9 cellular contexts compared by ENCODE assay signal in genomic region chr3:131216801-131217200, GRCh38.
DNase-seq lines count a peak whose midpoint lies in the region; ATAC-seq and TF ChIP-seq lines count a peak whose summit lies in the region.
"Had no signal": no experiment of that assay in that cellular context is flagged by ENCODE, and none has a peak within 500 bp of the region (broad histone marks: within the 10 kb centered on the region; RNA-seq: fewer than 3 reads in every experiment).

No MANE protein-coding gene starts in this region.

- H3K4me3 Mint-ChIP-seq in glutamatergic neuron (ENCODE audit: unreplicated experiment), result no peak overlapping the region

- H3K4me3 ChIP-seq in NT2/D1 (ENCODE audit: insufficient read length, low read depth) (no peak overlapping the region), osteoblast (ENCODE audit: insufficient read depth, low read length) (no peak overlapping the region)
- H3K4me3 ChIP-seq in effector memory CD4-positive, alpha-beta T cell (ENCODE audit: insufficient read depth, low read depth, low read length, poor library complexity, severe bottlenecking), result no peak overlapping the region

- TF ChIP-seq CTCF in osteoblast (IDR thresholded peaks at IDR 0.05; ENCODE audit: extremely low read depth, low read depth, low read length) (peak; percentile 6), glutamatergic neuron (IDR thresholded peaks at IDR 0.05; ENCODE audit: partially characterized antibody, unreplicated experiment) (no peak)

- H3K4me1 Mint-ChIP-seq in glutamatergic neuron (ENCODE audit: low read depth, unreplicated experiment), result peaks cover 9% of the 10 kb centered on the region

- H3K9me3 ChIP-seq in NT2/D1 (ENCODE audit: insufficient read depth, low read length) (no peaks in the 10 kb centered on the region), osteoblast (ENCODE audit: low read depth, low read length) (no peaks in the 10 kb centered on the region)
- H3K9me3 ChIP-seq in effector memory CD4-positive, alpha-beta T cell (ENCODE audit: control insufficient read depth, low read length), result no peaks in the 10 kb centered on the region

- no peak overlapping the region for H2AFZ ChIP-seq in osteoblast (ENCODE audit: low read length)

- H3K27me3 Mint-ChIP-seq in glutamatergic neuron (ENCODE audit: unreplicated experiment), result peaks cover 3% of the 10 kb centered on the region

- H3K9ac ChIP-seq in NT2/D1 (ENCODE audit: insufficient read length, low read depth), result no peak overlapping the region

- H3K27ac ChIP-seq in epithelial cell of prostate (peak overlapping the region; percentile 75), osteoblast (ENCODE audit: low read depth, low read length) (peak overlapping the region; percentile 27)
- H3K27ac ChIP-seq in effector memory CD4-positive, alpha-beta T cell (ENCODE audit: insufficient read depth, low read length, poor library complexity, severe bottlenecking), result no peak overlapping the region

- no peaks in the 10 kb centered on the region for H4K20me1 ChIP-seq in osteoblast (ENCODE audit: insufficient read depth, low read length)

- H3K79me2 ChIP-seq in osteoblast (ENCODE audit: insufficient read depth, low read length), result no peaks in the 10 kb centered on the region

- H3K36me3 Mint-ChIP-seq in glutamatergic neuron (ENCODE audit: unreplicated experiment), result peaks cover 4% of the 10 kb centered on the region

- H3K27me3 ChIP-seq in NT2/D1 (ENCODE audit: insufficient read depth, insufficient read length), result no peaks in the 10 kb centered on the region
- H3K27me3 ChIP-seq in osteoblast (ENCODE audit: insufficient read depth, low read length), result no peaks in the 10 kb centered on the region
- no peaks in the 10 kb centered on the region for H3K27me3 ChIP-seq in effector memory CD4-positive, alpha-beta T cell (replicated peaks; ENCODE audit: control insufficient read depth, insufficient read depth, low read length, poor library complexity, severe bottlenecking)

- H3K4me2 ChIP-seq in osteoblast (ENCODE audit: insufficient read depth, low read length), result peak overlapping the region; percentile 54

- H3K36me3 ChIP-seq in NT2/D1 (ENCODE audit: insufficient read depth, insufficient read length, low read length), result no peaks in the 10 kb centered on the region
- no peaks in the 10 kb centered on the region for H3K36me3 ChIP-seq in osteoblast (ENCODE audit: insufficient read depth, low read length)
- no peaks in the 10 kb centered on the region for H3K36me3 ChIP-seq in effector memory CD4-positive, alpha-beta T cell (ENCODE audit: control insufficient read depth, insufficient read depth, low read length)

- H3K4me1 ChIP-seq in NT2/D1 (ENCODE audit: insufficient read depth, insufficient read length), result peaks cover 2% of the 10 kb centered on the region
- H3K4me1 ChIP-seq in osteoblast (ENCODE audit: insufficient read depth, low read length), result peaks cover 27% of the 10 kb centered on the region
- H3K4me1 ChIP-seq in effector memory CD4-positive, alpha-beta T cell (ENCODE audit: control insufficient read depth, insufficient read depth, low read length, poor library complexity, severe bottlenecking), result no peaks in the 10 kb centered on the region

- ATAC-seq in GM18498 (IDR thresholded peaks at IDR 0.05; ENCODE audit: unreplicated experiment), result no peak

- peaks cover 1% of the 10 kb centered on the region for H3K9me3 Mint-ChIP-seq in glutamatergic neuron (ENCODE audit: unreplicated experiment)

- H3K27ac Mint-ChIP-seq in glutamatergic neuron (ENCODE audit: unreplicated experiment), result no peak overlapping the region

- DNase-seq in GM04504 (ENCODE audit: low read depth), result peak; percentile 41
- DNase-seq in NT2/D1 (ENCODE audit: low read depth, low spot score), result peak; percentile 40
- DNase-seq in epithelial cell of prostate (ENCODE audit: low read depth, low spot score), result peak; percentile 29
- peak; percentile 65 for DNase-seq in osteoblast (ENCODE audit: insufficient read length, low spot score, missing footprints)
- DNase-seq in GM19240 (ENCODE audit: insufficient read length, low spot score), result no peak
- no peak for DNase-seq in glutamatergic neuron
- DNase-seq in effector memory CD4-positive, alpha-beta T cell, result no peak
- DNase-seq: stimulated activated CD4-positive, alpha-beta T cell treated with anti-CD3 and anti-CD28 coated beads, Interleukin-15, amount 100 ng/mL, for 24 hours had no signal

Comparison
In these comparisons a context has a peak if more than half of its experiments do, and no peak if none do; other contexts are left out.
1. DNase-seq: peak in GM04504 (single experiment), NT2/D1 (single experiment), epithelial cell of prostate (single experiment) and osteoblast (single experiment); none in GM19240 (single experiment), glutamatergic neuron (single experiment) and effector memory CD4-positive, alpha-beta T cell (0 of 3).